Comparison of ENCODE assay signal across 25 cellular contexts in genomic region chr7:157817944-157818700, GRCh38.
DNase-seq lines count a peak whose midpoint lies in the region; ATAC-seq and TF ChIP-seq lines count a peak whose summit lies in the region.
"Had no signal": no experiment of that assay in that cellular context is flagged by ENCODE, and none has a peak within 500 bp of the region (broad histone marks: within the 10 kb centered on the region; RNA-seq: fewer than 3 reads in every experiment).

No MANE protein-coding gene starts in this region.

- no peaks in the 10 kb centered on the region for H3K36me3 Mint-ChIP-seq in CD4-positive, CD25-positive, alpha-beta regulatory T cell
- H3K36me3 Mint-ChIP-seq in endothelial cell (ENCODE audit: low read depth, unreplicated experiment): peaks cover 21% of the 10 kb centered on the region
- no peaks in the 10 kb centered on the region for H3K36me3 Mint-ChIP-seq in activated CD8-positive, alpha-beta T cell treated with anti-CD3 and anti-CD28 coated beads, Interleukin-2, amount 10 ng/mL, durations not matched to agents 7 days and 5 days (ENCODE audit: low read depth)

- no peak overlapping the region for H2BK120ac ChIP-seq in IMR-90 (ENCODE audit: low read depth, low read length)
- no peak overlapping the region for H2BK120ac ChIP-seq in neuronal stem cell (ENCODE audit: low read depth, low read length)

- H3K14ac ChIP-seq in IMR-90 (replicated peaks; ENCODE audit: low read depth, low read length) (no peak overlapping the region), neuronal stem cell (ENCODE audit: low read length) (peak overlapping the region; percentile 21)

- H3K9ac ChIP-seq in IMR-90 (ENCODE audit: low read depth, low read length) (no peak overlapping the region), neuronal stem cell (ENCODE audit: low read depth, low read length, poor library complexity) (no peak overlapping the region)

- no peak for ATAC-seq in CD4-positive, CD25-positive, alpha-beta regulatory T cell (ENCODE audit: low read depth in 2 of 2)
- ATAC-seq in IMR-90 (ENCODE audit: low read depth): no peak
- no peak for ATAC-seq in activated CD8-positive, alpha-beta T cell treated with anti-CD3 and anti-CD28 coated beads, Interleukin-2, amount 10 ng/mL, durations not matched to agents 7 days and 5 days
- no peak for ATAC-seq in HG02678 (IDR thresholded peaks at IDR 0.05; ENCODE audit: unreplicated experiment)
- ATAC-seq: PC-3, Right ventricle myocardium inferior, SK-N-SH treated with all-trans-retinoic acid at 6 μM for 48 hours had no signal

- H2BK12ac ChIP-seq in neuronal stem cell (ENCODE audit: low read length): peak overlapping the region; percentile 63

- TF ChIP-seq POLR2A in IMR-90 (IDR thresholded peaks at IDR 0.05; ENCODE audit: low read depth, low read length): no peak

- H4K8ac ChIP-seq in IMR-90 (ENCODE audit: low read depth in 2 of 2, low read length in 2 of 2) (no peak overlapping the region), neuronal stem cell (ENCODE audit: low read depth, low read length) (peak overlapping the region; percentile 67)

- intact Hi-C loops in IMR-90 (cut with micrococcal nuclease): no loop called here

- no peak overlapping the region for H2AK5ac ChIP-seq in IMR-90 (ENCODE audit: low read depth, low read length)
- H2AK5ac ChIP-seq in neuronal stem cell (ENCODE audit: low read depth, low read length): no peak overlapping the region

- H3K9me1 ChIP-seq in IMR-90 (ENCODE audit: insufficient read depth, low read length): no peaks in the 10 kb centered on the region

- H3K18ac ChIP-seq in IMR-90 (ENCODE audit: low read depth, low read length) (no peak overlapping the region), neuronal stem cell (ENCODE audit: low read length) (peak overlapping the region; percentile 90)

- no peak overlapping the region for H2BK15ac ChIP-seq in IMR-90 (ENCODE audit: low read depth, low read length)
- no peak overlapping the region for H2BK15ac ChIP-seq in neuronal stem cell (ENCODE audit: low read length)

- H2AK9ac ChIP-seq in IMR-90 (replicated peaks; ENCODE audit: low read depth, low read length, poor library complexity): no peak overlapping the region

- TF ChIP-seq CTCF in IMR-90 (conservative IDR thresholded peaks at IDR 0.05; ENCODE audit: low read depth, low read length) (no peak), endothelial cell (IDR thresholded peaks at IDR 0.05; ENCODE audit: unreplicated experiment) (no peak)

- in situ Hi-C loops in IMR-90 (cut with MboI; ENCODE audit: low sequenced_read_pairs): no loop called here

- H4K91ac ChIP-seq in IMR-90 (ENCODE audit: insufficient read depth, low read depth, low read length) (no peak overlapping the region), neuronal stem cell (ENCODE audit: low read depth, low read length, poor library complexity) (peak overlapping the region; percentile 39)

- H3K4me1 ChIP-seq in CD4-positive, CD25-positive, alpha-beta regulatory T cell (ENCODE audit: control insufficient read depth, insufficient read depth, low read length, poor library complexity, severe bottlenecking): no peaks in the 10 kb centered on the region
- H3K4me1 ChIP-seq in IMR-90 (ENCODE audit: control insufficient read depth, insufficient read depth, low read length) (no peaks in the 10 kb centered on the region), neuronal stem cell (ENCODE audit: control insufficient read depth in 2 of 2, insufficient read depth in 1 of 2, low read depth in 1 of 2, low read length in 2 of 2) (peaks cover 21 to 24% of the 10 kb centered on the region in 2 donors)
- H3K4me1 ChIP-seq: SJCRH30 had no signal

- no peaks in the 10 kb centered on the region for H3K27me3 ChIP-seq in CD4-positive, CD25-positive, alpha-beta regulatory T cell (ENCODE audit: control insufficient read depth, insufficient read depth, low read length)
- H3K27me3 ChIP-seq in IMR-90 (ENCODE audit: control insufficient read depth, insufficient read depth, low read length) (no peaks in the 10 kb centered on the region), neuronal stem cell (ENCODE audit: control insufficient read depth in 3 of 3, insufficient read depth in 3 of 3, low read depth in 1 of 3, low read length in 3 of 3) (no peaks in the 10 kb centered on the region)
- H3K27me3 ChIP-seq: SJCRH30 had no signal

- no peaks in the 10 kb centered on the region for H3K9me3 ChIP-seq in CD4-positive, CD25-positive, alpha-beta regulatory T cell (ENCODE audit: control insufficient read depth in 2 of 2, low read length in 2 of 2)
- peaks cover 72% of the 10 kb centered on the region for H3K9me3 ChIP-seq in IMR-90 (ENCODE audit: control insufficient read depth, insufficient read depth, low read length)
- peaks cover 0 to 4% of the 10 kb centered on the region in 2 donors for H3K9me3 ChIP-seq in neuronal stem cell (replicated peaks in 1 of 2; ENCODE audit: control insufficient read depth in 2 of 2, insufficient read depth in 1 of 2, low read depth in 1 of 2, low read length in 2 of 2)
- H3K9me3 ChIP-seq: SJCRH30 had no signal

- no peaks in the 10 kb centered on the region for H3K79me1 ChIP-seq in IMR-90 (ENCODE audit: low read depth in 1 of 2, low read length in 2 of 2)
- peaks cover 3% of the 10 kb centered on the region for H3K79me1 ChIP-seq in neuronal stem cell (ENCODE audit: low read depth, low read length)

- H4K5ac ChIP-seq in IMR-90 (ENCODE audit: low read depth, low read length): no peak overlapping the region

- CTCF ChIA-PET in IMR-90 (lab: Yijun Ruan, JAX): no interaction called here
- CTCF ChIA-PET in activated CD8-positive, alpha-beta T cell treated with anti-CD3 and anti-CD28 coated beads, Interleukin-2, amount 10 ng/mL, durations not matched to agents 7 days and 5 days (lab: Charles Lee): no interaction called here

- no peak for DNase-seq in CD4-positive, CD25-positive, alpha-beta regulatory T cell
- DNase-seq in IMR-90: no peak
- DNase-seq in endothelial cell (ENCODE audit: low spot score): no peak
- DNase-seq in neuronal stem cell (ENCODE audit: low spot score): no peak
- DNase-seq in midbrain (lab: John Stamatoyannopoulos, UW): no peak
- DNase-seq in activated CD8-positive, alpha-beta T cell treated with anti-CD3 and anti-CD28 coated beads, Interleukin-2, amount 10 ng/mL, durations not matched to agents 7 days and 5 days: no peak
- no peak for DNase-seq in GOT3 (lab: John Stamatoyannopoulos, UW)
- DNase-seq: Calu3, Karpas-422, NCI-H1092, NCI-H1417 treated with DMSO at 0.1 percent for 48 hours, NCI-H187, NCI-H2081 treated with DMSO at 0.1 percent for 48 hours, NCI-H2171 treated with DMSO at 0.1 percent for 48 hours, NCI-H345, NCI-H510A treated with DMSO at 0.1 percent for 48 hours, NCI-H774, PC-3, SJCRH30 had no signal

- no peak overlapping the region for H2BK20ac ChIP-seq in IMR-90 (ENCODE audit: low read depth, low read length)

- POLR2A ChIA-PET in IMR-90 (lab: Charles Lee; ENCODE audit: unreplicated experiment): no interaction called here
- POLR2A ChIA-PET in activated CD8-positive, alpha-beta T cell treated with anti-CD3 and anti-CD28 coated beads, Interleukin-2, amount 10 ng/mL, durations not matched to agents 7 days and 5 days (lab: Charles Lee): no interaction called here

- peaks cover 0 to 6% (median 4%) of the 10 kb centered on the region in 4 donors for H3K4me1 Mint-ChIP-seq in CD4-positive, CD25-positive, alpha-beta regulatory T cell
- peaks cover 2% of the 10 kb centered on the region for H3K4me1 Mint-ChIP-seq in endothelial cell (ENCODE audit: unreplicated experiment)
- no peaks in the 10 kb centered on the region for H3K4me1 Mint-ChIP-seq in activated CD8-positive, alpha-beta T cell treated with anti-CD3 and anti-CD28 coated beads, Interleukin-2, amount 10 ng/mL, durations not matched to agents 7 days and 5 days (ENCODE audit: low read depth)
- H3K4me1 Mint-ChIP-seq: B cell had no signal

- H3K4me3 ChIP-seq in CD4-positive, CD25-positive, alpha-beta regulatory T cell (ENCODE audit: low read depth, low read length): no peak overlapping the region
- H3K4me3 ChIP-seq in IMR-90 (ENCODE audit: insufficient read depth, low read depth, low read length) (no peak overlapping the region), neuronal stem cell (ENCODE audit: low read length in 2 of 2) (peak overlapping the region in 1 of 2 donors; percentile 31)
- H3K4me3 ChIP-seq: SJCRH30 had no signal

- H3K9me3 Mint-ChIP-seq in CD4-positive, CD25-positive, alpha-beta regulatory T cell: peaks cover 0 to 1% (median 0%) of the 10 kb centered on the region in 7 donors
- H3K9me3 Mint-ChIP-seq in endothelial cell (ENCODE audit: unreplicated experiment): peaks cover 29% of the 10 kb centered on the region
- no peaks in the 10 kb centered on the region for H3K9me3 Mint-ChIP-seq in activated CD8-positive, alpha-beta T cell treated with anti-CD3 and anti-CD28 coated beads, Interleukin-2, amount 10 ng/mL, durations not matched to agents 7 days and 5 days (ENCODE audit: insufficient read depth)

- H4K20me1 ChIP-seq in IMR-90 (ENCODE audit: insufficient read depth, low read length): no peaks in the 10 kb centered on the region

- no TSS peak for BruUV-seq in IMR-90 (replicated peaks; lab: Mats Ljungman, UMichigan)

- WGBS in IMR-90 (ENCODE audit: extremely low coverage in 2 of 2, insufficient read length in 1 of 2), 2 experiments: 75% methylated on average over 8 of the region's 13 CpGs; no CpG with 5 or more reads in 1 of the 2 experiments
- WGBS in neuronal stem cell (ENCODE audit: extremely low coverage in 2 of 2, insufficient read length in 2 of 2, insufficient replicate concordance in 1 of 2), 2 donors: no CpG with 5 or more reads among the region's 13 CpGs

- dilution Hi-C loops in IMR-90 (cut with HindIII; ENCODE audit: low sequenced_read_pairs, unreplicated experiment): no loop called here

- no peaks in the 10 kb centered on the region for H3K27me3 Mint-ChIP-seq in CD4-positive, CD25-positive, alpha-beta regulatory T cell
- peaks cover 13% of the 10 kb centered on the region for H3K27me3 Mint-ChIP-seq in endothelial cell (ENCODE audit: unreplicated experiment)
- no peaks in the 10 kb centered on the region for H3K27me3 Mint-ChIP-seq in activated CD8-positive, alpha-beta T cell treated with anti-CD3 and anti-CD28 coated beads, Interleukin-2, amount 10 ng/mL, durations not matched to agents 7 days and 5 days (ENCODE audit: low read depth)
- H3K27me3 Mint-ChIP-seq: B cell had no signal

- H2BK5ac ChIP-seq in IMR-90 (ENCODE audit: low read depth, low read length, poor library complexity, severe bottlenecking) (peak overlapping the region; percentile 76), neuronal stem cell (ENCODE audit: low read length) (no peak overlapping the region)

- no peak overlapping the region for H3K4me3 Mint-ChIP-seq in CD4-positive, CD25-positive, alpha-beta regulatory T cell
- peak overlapping the region; percentile 58 for H3K4me3 Mint-ChIP-seq in endothelial cell (ENCODE audit: unreplicated experiment)
- no peak overlapping the region for H3K4me3 Mint-ChIP-seq in activated CD8-positive, alpha-beta T cell treated with anti-CD3 and anti-CD28 coated beads, Interleukin-2, amount 10 ng/mL, durations not matched to agents 7 days and 5 days
- H3K4me3 Mint-ChIP-seq: B cell had no signal

- H3K4ac ChIP-seq in IMR-90 (ENCODE audit: low read depth, low read length): no peak overlapping the region
- peak overlapping the region; percentile 70 for H3K4ac ChIP-seq in neuronal stem cell (ENCODE audit: low read length)

- no peak overlapping the region for H2AFZ ChIP-seq in IMR-90 (replicated peaks; ENCODE audit: low read length, poor library complexity)
- H2AFZ ChIP-seq in neuronal stem cell (ENCODE audit: low read length): no peak overlapping the region

- TF ChIP-seq RAD21 in IMR-90 (IDR thresholded peaks at IDR 0.05; ENCODE audit: low read length): no peak

- no peaks in the 10 kb centered on the region for H3K36me3 ChIP-seq in CD4-positive, CD25-positive, alpha-beta regulatory T cell (ENCODE audit: control insufficient read depth, insufficient read depth, low read length)
- H3K36me3 ChIP-seq in IMR-90 (ENCODE audit: control insufficient read depth, insufficient read depth, low read length): no peaks in the 10 kb centered on the region
- peaks cover 0 to 2% of the 10 kb centered on the region in 2 donors for H3K36me3 ChIP-seq in neuronal stem cell (replicated peaks in 1 of 2; ENCODE audit: control insufficient read depth in 2 of 2, insufficient read depth in 2 of 2, low read length in 2 of 2)
- H3K36me3 ChIP-seq: SJCRH30 had no signal

- H3K4me2 ChIP-seq in IMR-90 (ENCODE audit: low read depth, low read length) (no peak overlapping the region), neuronal stem cell (ENCODE audit: insufficient read depth, low read length, poor library complexity, severe bottlenecking) (no peak overlapping the region)

- H3K27ac ChIP-seq in CD4-positive, CD25-positive, alpha-beta regulatory T cell (ENCODE audit: insufficient read depth, low read length, poor library complexity, severe bottlenecking): no peak overlapping the region
- H3K27ac ChIP-seq in IMR-90 (ENCODE audit: insufficient read depth, low read length): no peak overlapping the region
- H3K27ac ChIP-seq in neuronal stem cell (replicated peaks; ENCODE audit: low read length): no peak overlapping the region
- H3K27ac ChIP-seq: 22Rv1, C4-2B, SJCRH30 had no signal

- H3K56ac ChIP-seq in IMR-90 (ENCODE audit: extremely low read depth, insufficient read depth, low read length): no peak overlapping the region

- H3K23ac ChIP-seq in IMR-90 (ENCODE audit: low read depth, low read length) (no peak overlapping the region), neuronal stem cell (ENCODE audit: low read depth, low read length, poor library complexity) (no peak overlapping the region)

- peak overlapping the region in 2 of 3 donors; percentile 19 to 38 for H3K27ac Mint-ChIP-seq in CD4-positive, CD25-positive, alpha-beta regulatory T cell
- H3K27ac Mint-ChIP-seq in endothelial cell (ENCODE audit: unreplicated experiment): peak overlapping the region; percentile 39
- no peak overlapping the region for H3K27ac Mint-ChIP-seq in activated CD8-positive, alpha-beta T cell treated with anti-CD3 and anti-CD28 coated beads, Interleukin-2, amount 10 ng/mL, durations not matched to agents 7 days and 5 days
- H3K27ac Mint-ChIP-seq: B cell had no signal
